Comparison of ENCODE assay signal across 1 cellular context in genomic region chr10:2936816-2937215, GRCh38.
TF ChIP-seq lines count a peak whose summit lies in the region.

No MANE protein-coding gene starts in this region.

TF ChIP-seq in GM23338, 12 proteins besides CTCF, POLR2A, EP300 and RAD21 (continued from another document):
- no peak for TF ChIP-seq ZNF462 (CRISPR knock-in tag; IDR thresholded peaks at IDR 0.05)
- TF ChIP-seq ETS1 (IDR thresholded peaks at IDR 0.05): no peak
- no peak for TF ChIP-seq ZNF114 (CRISPR knock-in tag; IDR thresholded peaks at IDR 0.05)
- TF ChIP-seq POLR2AphosphoS5 (IDR thresholded peaks at IDR 0.05; ENCODE audit: low read depth): no peak
